In genomic region chr2:182852787-182853186, GRCh38 we compare ENCODE assay signal across 16 cellular contexts. TPM values are rescaled to one million over a fixed set of nuclear protein-coding genes. Genes with fewer than 3 reads are reported as not detected.
DNase-seq lines count a peak whose midpoint lies in the region; ATAC-seq and TF ChIP-seq lines count a peak whose summit lies in the region.
"Had no signal": no experiment of that assay in that cellular context is flagged by ENCODE, and none has a peak within 500 bp of the region (broad histone marks: within the 10 kb centered on the region; RNA-seq: fewer than 3 reads in every experiment).

No MANE protein-coding gene starts in this region.

- no peak for TF ChIP-seq POLR2A in spleen (IDR thresholded peaks at IDR 0.05)

- H3K9me3 Mint-ChIP-seq in chondrocyte (ENCODE audit: low read depth) (peaks cover 13% of the 10 kb centered on the region), mesothelial cell of epicardium (peaks cover 30% of the 10 kb centered on the region)
- no peaks in the 10 kb centered on the region for H3K9me3 Mint-ChIP-seq in activated CD8-positive, alpha-beta memory T cell treated with anti-CD3 and anti-CD28 coated beads, Interleukin-2, amount 10 ng/mL, durations not matched to agents 7 days and 5 days (ENCODE audit: low read depth)

- intact Hi-C loops in spleen (cut with DNase I; ENCODE audit: low total_unique reads) = no loop called here
- intact Hi-C loops in head of caudate nucleus (cut with DNase I) = no loop called here

- H3K4me1 ChIP-seq in spleen = no peaks in the 10 kb centered on the region

- ATAC-seq in activated CD8-positive, alpha-beta memory T cell treated with anti-CD3 and anti-CD28 coated beads, Interleukin-2, amount 10 ng/mL, durations not matched to agents 7 days and 5 days = no peak
- ATAC-seq: PC-3 had no signal

- CTCF ChIA-PET in activated CD8-positive, alpha-beta memory T cell treated with anti-CD3 and anti-CD28 coated beads, Interleukin-2, amount 10 ng/mL, durations not matched to agents 7 days and 5 days (lab: Charles Lee) = interaction anchor here (1.0 kb wide), 1 partner anchor 15 kb away, joined by 3 read pairs; no protein-coding TSS in a partner anchor

- no peak for TF ChIP-seq CTCF in chondrocyte (IDR thresholded peaks at IDR 0.05)
- TF ChIP-seq CTCF in mesothelial cell of epicardium (IDR thresholded peaks at IDR 0.05; ENCODE audit: unreplicated experiment) = no peak
- no peak for TF ChIP-seq CTCF in spleen (IDR thresholded peaks at IDR 0.05 in 8 of 11, conservative IDR thresholded peaks at IDR 0.05 in 3 of 11)

- H3K27ac Mint-ChIP-seq in chondrocyte (ENCODE audit: unreplicated experiment) = peak overlapping the region; percentile 60
- H3K27ac Mint-ChIP-seq in mesothelial cell of epicardium = peak overlapping the region; percentile 65
- H3K27ac Mint-ChIP-seq in activated CD8-positive, alpha-beta memory T cell treated with anti-CD3 and anti-CD28 coated beads, Interleukin-2, amount 10 ng/mL, durations not matched to agents 7 days and 5 days = no peak overlapping the region
- H3K27ac Mint-ChIP-seq: CD8-positive, alpha-beta memory T cell had no signal

- no peaks in the 10 kb centered on the region for H3K27me3 ChIP-seq in spleen (replicated peaks in 1 of 7)
- H3K27me3 ChIP-seq: MG63 had no signal

- H3K36me3 Mint-ChIP-seq in chondrocyte (ENCODE audit: low read depth) (peaks cover 2% of the 10 kb centered on the region), mesothelial cell of epicardium (peaks cover 23% of the 10 kb centered on the region)
- no peaks in the 10 kb centered on the region for H3K36me3 Mint-ChIP-seq in activated CD8-positive, alpha-beta memory T cell treated with anti-CD3 and anti-CD28 coated beads, Interleukin-2, amount 10 ng/mL, durations not matched to agents 7 days and 5 days
- H3K36me3 Mint-ChIP-seq: CD8-positive, alpha-beta memory T cell had no signal

- H3K4me1 Mint-ChIP-seq in chondrocyte (ENCODE audit: low read depth) (peaks cover 33% of the 10 kb centered on the region), mesothelial cell of epicardium (peaks cover 18% of the 10 kb centered on the region)
- H3K4me1 Mint-ChIP-seq in activated CD8-positive, alpha-beta memory T cell treated with anti-CD3 and anti-CD28 coated beads, Interleukin-2, amount 10 ng/mL, durations not matched to agents 7 days and 5 days = no peaks in the 10 kb centered on the region
- H3K4me1 Mint-ChIP-seq: CD8-positive, alpha-beta memory T cell had no signal

- H3K4me3 Mint-ChIP-seq in chondrocyte (ENCODE audit: unreplicated experiment) (no peak overlapping the region), mesothelial cell of epicardium (no peak overlapping the region)
- no peak overlapping the region for H3K4me3 Mint-ChIP-seq in activated CD8-positive, alpha-beta memory T cell treated with anti-CD3 and anti-CD28 coated beads, Interleukin-2, amount 10 ng/mL, durations not matched to agents 7 days and 5 days
- H3K4me3 Mint-ChIP-seq: CD8-positive, alpha-beta memory T cell had no signal

- DNase-seq in HCEC 1CT (peak; percentile 7), chondrocyte (ENCODE audit: low spot score) (no peak), mesothelial cell of epicardium (ENCODE audit: low spot score in 2 of 2, unreplicated experiment in 2 of 2) (no peak), spleen (no peak), head of caudate nucleus (no peak), NCI-H1417 (lab: John Stamatoyannopoulos, UW) (no peak)
- no peak for DNase-seq in activated effector memory CD4-positive, alpha-beta T cell treated with Interleukin-2 at 50 U/mL for 16 hours
- no peak for DNase-seq in activated CD8-positive, alpha-beta memory T cell treated with anti-CD3 and anti-CD28 coated beads, Interleukin-2, amount 10 ng/mL, durations not matched to agents 7 days and 5 days
- DNase-seq: CD8-positive, alpha-beta memory T cell; GF-D8; Karpas-422; MG63; NCI-H1417 treated with DMSO at 0.1 percent for 48 hours; Right ventricle myocardium superior had no signal

- H3K27me3 Mint-ChIP-seq in chondrocyte (ENCODE audit: low read depth) (no peaks in the 10 kb centered on the region), mesothelial cell of epicardium (ENCODE audit: low read depth) (no peaks in the 10 kb centered on the region)
- H3K27me3 Mint-ChIP-seq in activated CD8-positive, alpha-beta memory T cell treated with anti-CD3 and anti-CD28 coated beads, Interleukin-2, amount 10 ng/mL, durations not matched to agents 7 days and 5 days = peaks cover 56% of the 10 kb centered on the region

- no peaks in the 10 kb centered on the region for H3K36me3 ChIP-seq in spleen
- H3K36me3 ChIP-seq: MG63 had no signal

- H3K9me3 ChIP-seq in spleen = no peaks in the 10 kb centered on the region
- H3K9me3 ChIP-seq: MG63 had no signal

- peak overlapping the region in 5 of 8 donors; percentile 2 to 44 (median 22) for H3K27ac ChIP-seq in spleen
- H3K27ac ChIP-seq: C4-2B had no signal

- WGBS in spleen, 5 donors = 44 to 68% (median 56%) methylated on average over 1 of the region's 1 CpG

- H3K4me3 ChIP-seq in spleen = no peak overlapping the region
- H3K4me3 ChIP-seq: MG63 had no signal

RNA-seq across cellular contexts. Expression of gene FRZB, which starts 13.7 kb away (rescaled TPM):
- total RNA-seq in chondrocyte (13.8 to 31.6 TPM (median 15.0 TPM) in 3 replicates), mesothelial cell of epicardium (12.1 to 13.0 TPM (median 12.6 TPM) in 3 replicates), spleen (10 to 100 TPM; 27.3 to 55.1 (median 38.2) TPM)
- polyA plus RNA-seq in spleen = 10 to 100 TPM in 2 of 3 donors, 1 to 10 TPM in 1; 9.5 to 15.2 (median 13.5) TPM
- not detected for total RNA-seq in activated CD8-positive, alpha-beta memory T cell treated with anti-CD3 and anti-CD28 coated beads, Interleukin-2, amount 10 ng/mL, durations not matched to agents 7 days and 5 days
- total RNA-seq: CD8-positive, alpha-beta memory T cell had no signal
- polyA plus RNA-seq: CD8-positive, alpha-beta memory T cell had no signal

Comparison
In these comparisons a context has a peak if more than half of its experiments do, and no peak if none do; other contexts are left out.
1. RNA of gene FRZB, which starts 13.7 kb away (total RNA-seq): 27.3 to 55.1 TPM in spleen, 13.8 to 31.6 TPM in chondrocyte and 12.1 to 13.0 TPM in mesothelial cell of epicardium; not detected in activated CD8-positive, alpha-beta memory T cell treated with anti-CD3 and anti-CD28 coated beads, Interleukin-2, amount 10 ng/mL, durations not matched to agents 7 days and 5 days; every median in the first group is over 10 times any median in the second.